ENCODE assay signal across 20 cellular contexts in the genomic region with DNA sequence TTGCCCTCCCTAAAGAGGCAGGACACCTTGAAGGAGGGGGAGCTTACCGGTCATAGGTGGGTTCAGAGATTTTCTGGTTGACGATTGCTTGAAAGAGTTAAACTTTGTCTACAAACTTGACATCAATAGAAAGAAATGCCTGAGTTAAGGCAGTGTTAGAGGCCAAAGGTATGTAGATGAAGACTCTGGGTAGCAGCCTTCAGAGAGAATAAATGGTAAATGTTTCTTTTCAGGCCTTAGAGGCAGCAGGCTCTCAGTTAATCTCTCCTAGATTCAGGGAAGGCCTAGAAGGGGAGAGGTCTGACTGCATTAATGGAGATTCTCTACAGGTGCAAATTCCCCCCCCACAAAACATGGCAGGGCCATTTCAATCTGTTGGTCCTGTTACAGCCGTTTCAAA. TPM values are rescaled to one million over a fixed set of nuclear protein-coding genes. Genes with fewer than 3 reads are reported as not detected.
DNase-seq lines count a peak whose midpoint lies in the region; ATAC-seq, FAIRE-seq and TF ChIP-seq lines count a peak whose summit lies in the region.
"Had no signal": no experiment of that assay in that cellular context is flagged by ENCODE, and none has a peak within 500 bp of the region (broad histone marks: within the 10 kb centered on the region; RNA-seq: fewer than 3 reads in every experiment).

No MANE protein-coding gene starts in this region.

- no peak for ATAC-seq in CD4-positive, alpha-beta T cell (ENCODE audit: poor library complexity)
- ATAC-seq in GM12878 (no peak), GM18873 (IDR thresholded peaks at IDR 0.05; ENCODE audit: low FRiP score, unreplicated experiment) (no peak)

- H3K79me2 ChIP-seq in GM12878 (ENCODE audit: control insufficient read depth, insufficient read depth, low read length) = no peaks in the 10 kb centered on the region

- TF ChIP-seq POLR2A in GM12878 (IDR thresholded peaks at IDR 0.05; ENCODE audit: low read depth, low read length) = no peak

- DNase-seq in activated T-cell treated with anti-CD3 and anti-CD28 coated beads, Interleukin-2, amount 50 U/mL, for 24 hours = no peak
- no peak for DNase-seq in activated T-cell treated with anti-CD3 and anti-CD28 coated beads, Interleukin-2, amount 50 U/mL, for 48 hours
- DNase-seq in CD4-positive, alpha-beta T cell = peak in 1 of 10 experiments; percentile 6
- DNase-seq in GM12878 (ENCODE audit: low read depth, low spot score) (no peak), brain microvascular endothelial cell (no peak), kidney glomerular epithelial cell (lab: John Stamatoyannopoulos, UW) (no peak)
- DNase-seq: DMS79 treated with DMSO at 0.1 percent for 48 hours; KG1; NCI-H1092; NCI-H226; NCI-H526 treated with DMSO at 0.1 percent for 48 hours; NK-92 treated with Interleukin-12 subunit alpha and Interleukin-12 subunit beta, amount 100 ng/mL, for 24 hours had no signal

- H3K36me3 Mint-ChIP-seq in activated T-cell treated with anti-CD3 and anti-CD28 coated beads, Interleukin-2, amount 50 U/mL, for 24 hours (ENCODE audit: low read depth) = peaks cover 91% of the 10 kb centered on the region
- peaks cover 97% of the 10 kb centered on the region for H3K36me3 Mint-ChIP-seq in CD4-positive, alpha-beta T cell (ENCODE audit: low read depth)

- RAD21 ChIA-PET in GM12878 (lab: Charles Lee; ENCODE audit: unreplicated experiment) = interaction anchor here (1.3 kb wide), 1 partner anchor 171 kb away, joined by 3 read pairs; no protein-coding TSS in a partner anchor

- no peaks in the 10 kb centered on the region for H3K27me3 ChIP-seq in CD4-positive, alpha-beta T cell (ENCODE audit: control insufficient read depth, insufficient read depth, low read length)
- H3K27me3 ChIP-seq in HUES48 (ENCODE audit: control insufficient read depth, insufficient read depth, low read length) = no peaks in the 10 kb centered on the region
- H3K27me3 ChIP-seq in GM12878 (replicated peaks in 1 of 2; ENCODE audit: control insufficient read depth in 2 of 2, insufficient read depth in 2 of 2, low read length in 1 of 2) = no peaks in the 10 kb centered on the region
- H3K27me3 ChIP-seq in brain microvascular endothelial cell (replicated peaks) = no peaks in the 10 kb centered on the region

- in situ Hi-C loops in GM12878 (cut with MboI) = no loop called here
- in situ Hi-C loops in brain microvascular endothelial cell (cut with HindIII; ENCODE audit: low pct_ligation_motif_present, low sequenced_read_pairs) = no loop called here

- H3K27me3 Mint-ChIP-seq in activated T-cell treated with anti-CD3 and anti-CD28 coated beads, Interleukin-2, amount 50 U/mL, for 24 hours = no peaks in the 10 kb centered on the region
- H3K27me3 Mint-ChIP-seq in CD4-positive, alpha-beta T cell = no peaks in the 10 kb centered on the region

- 78% methylated on average over 3 of the region's 3 CpGs for WGBS in GM12878 (ENCODE audit: insufficient coverage, insufficient replicate concordance, low lambda C conversion rate, missing lambda C conversion rate)

- H3K36me3 ChIP-seq in HUES48 (ENCODE audit: control insufficient read depth, insufficient read depth, low read length) = no peaks in the 10 kb centered on the region
- peaks cover 27 to 66% of the 10 kb centered on the region in 2 experiments for H3K36me3 ChIP-seq in GM12878 (ENCODE audit: control insufficient read depth in 2 of 2, insufficient read depth in 2 of 2, low read length in 1 of 2)
- H3K36me3 ChIP-seq in brain microvascular endothelial cell (replicated peaks) = no peaks in the 10 kb centered on the region

- intact Hi-C loops in CD4-positive, alpha-beta T cell (cut with DNase I, micrococcal nuclease) = no loop called here
- intact Hi-C loops in GM12878 (cut with micrococcal nuclease; ENCODE audit: unreplicated experiment) = no loop called here

- SMC1A ChIA-PET in GM12878 (lab: Charles Lee; ENCODE audit: uncharacterized antibody, unreplicated experiment) = interaction anchor here (1.3 kb wide), 1 partner anchor 35 kb away, joined by 3 read pairs; no protein-coding TSS in a partner anchor

- no peak for FAIRE-seq in GM12878 (lab: Jason Lieb, UNC)
- FAIRE-seq: D721Med, G401.6, GM12892, GM19239 had no signal

- CTCF ChIA-PET in CD4-positive, alpha-beta T cell (lab: Charles Lee) = interaction anchor here (7.2 kb wide), 1 partner anchor 170 kb away, joined by 73 read pairs; no protein-coding TSS in a partner anchor
- CTCF ChIA-PET in GM12878 (lab: Yijun Ruan, JAX) = no interaction called here

- no peak overlapping the region for H3K27ac ChIP-seq in CD4-positive, alpha-beta T cell (ENCODE audit: low read depth, low read length)
- H3K27ac ChIP-seq in HUES48 (ENCODE audit: low read depth, low read length) (peak overlapping the region; percentile 48), GM12878 (ENCODE audit: control insufficient read depth, insufficient read depth) (no peak overlapping the region), brain microvascular endothelial cell (no peak overlapping the region)

- no peak for TF ChIP-seq EP300 in GM12878 (IDR thresholded peaks at IDR 0.05; ENCODE audit: borderline replicate concordance in 1 of 2, control insufficient read depth in 1 of 2, low read depth in 2 of 2, low read length in 2 of 2)

- H3K9ac ChIP-seq in HUES48 (ENCODE audit: low read depth, low read length) = no peak overlapping the region
- no peak overlapping the region for H3K9ac ChIP-seq in GM12878 (ENCODE audit: control insufficient read depth, insufficient read depth, low read length)

- no peak for TF ChIP-seq CTCF in CD4-positive, alpha-beta T cell (IDR thresholded peaks at IDR 0.05)
- TF ChIP-seq CTCF in GM12878 (IDR thresholded peaks at IDR 0.05 in 2 of 3, conservative IDR thresholded peaks at IDR 0.05 in 1 of 3; ENCODE audit: control insufficient read depth in 2 of 3, extremely low read depth in 1 of 3, insufficient read depth in 1 of 3, low read depth in 3 of 3, low read length in 3 of 3) (no peak), brain microvascular endothelial cell (IDR thresholded peaks at IDR 0.05; ENCODE audit: low read depth, low read length, missing control alignments) (no peak)

- TSS peak; percentile 16 for BruUV-seq in GM12878 (replicated peaks; lab: Mats Ljungman, UMichigan)

- no peak overlapping the region for H3K4me2 ChIP-seq in GM12878 (ENCODE audit: control insufficient read depth, insufficient read depth)

- no peak overlapping the region for H3K4me3 ChIP-seq in HUES48 (ENCODE audit: low read depth, low read length)
- no peak overlapping the region for H3K4me3 ChIP-seq in GM12878
- H3K4me3 ChIP-seq in brain microvascular endothelial cell (ENCODE audit: low read depth, low read length) = no peak overlapping the region

- H3K9me3 ChIP-seq in CD4-positive, alpha-beta T cell (ENCODE audit: control insufficient read depth, low read length) = no peaks in the 10 kb centered on the region
- H3K9me3 ChIP-seq in HUES48 (ENCODE audit: control insufficient read depth, insufficient read depth, low read length) (no peaks in the 10 kb centered on the region), GM12878 (replicated peaks; ENCODE audit: control insufficient read depth, insufficient read depth, low read length) (no peaks in the 10 kb centered on the region)

- H3K27ac Mint-ChIP-seq in activated T-cell treated with anti-CD3 and anti-CD28 coated beads, Interleukin-2, amount 50 U/mL, for 24 hours = peak overlapping the region; percentile 55
- H3K27ac Mint-ChIP-seq in CD4-positive, alpha-beta T cell = peak overlapping the region; percentile 39

- no peaks in the 10 kb centered on the region for H3K9me3 Mint-ChIP-seq in activated T-cell treated with anti-CD3 and anti-CD28 coated beads, Interleukin-2, amount 50 U/mL, for 24 hours
- no peaks in the 10 kb centered on the region for H3K9me3 Mint-ChIP-seq in CD4-positive, alpha-beta T cell
- H3K9me3 Mint-ChIP-seq: CD14-positive monocyte had no signal

- H3K4me1 Mint-ChIP-seq in activated T-cell treated with anti-CD3 and anti-CD28 coated beads, Interleukin-2, amount 50 U/mL, for 24 hours (ENCODE audit: low read depth) = no peaks in the 10 kb centered on the region
- peaks cover 4% of the 10 kb centered on the region for H3K4me1 Mint-ChIP-seq in CD4-positive, alpha-beta T cell (ENCODE audit: low read depth)
- H3K4me1 Mint-ChIP-seq: CD14-positive monocyte had no signal

- H4K20me1 ChIP-seq in GM12878 (ENCODE audit: control insufficient read depth, insufficient read depth) = peaks cover 10% of the 10 kb centered on the region

- no peak overlapping the region for H2AFZ ChIP-seq in GM12878 (ENCODE audit: control insufficient read depth, low read depth, low read length)

- no peak for TF ChIP-seq RAD21 in GM12878 (IDR thresholded peaks at IDR 0.05; ENCODE audit: insufficient read depth, low read depth, low read length)

- POLR2A ChIA-PET in CD4-positive, alpha-beta T cell (lab: Charles Lee) = no interaction called here
- POLR2A ChIA-PET in GM12878 (lab: Charles Lee) = no interaction called here

- H3K4me1 ChIP-seq in HUES48 (ENCODE audit: control insufficient read depth, insufficient read depth, low read length) (peaks cover 19% of the 10 kb centered on the region), GM12878 (ENCODE audit: control insufficient read depth, insufficient read depth, low read length) (no peaks in the 10 kb centered on the region)

- no peak overlapping the region for H3K4me3 Mint-ChIP-seq in activated T-cell treated with anti-CD3 and anti-CD28 coated beads, Interleukin-2, amount 50 U/mL, for 24 hours
- no peak overlapping the region for H3K4me3 Mint-ChIP-seq in CD4-positive, alpha-beta T cell
- H3K4me3 Mint-ChIP-seq: CD14-positive monocyte had no signal

RNA-seq across cellular contexts. Expression of a gene that starts 27.7 kb away (rescaled TPM):
- total RNA-seq in CD4-positive, alpha-beta T cell = 10 to 100 TPM; 82.3 to 86.3 TPM
- total RNA-seq in GM12878 (2013; cell fraction: nucleolus; rRNA removed) = 488 and 545 TPM in 2 replicates
- total RNA-seq in GM12878 (2014; rRNA removed) (385 and 432 TPM in 2 replicates), GM12878 (2014; rRNA removed; fragmentation: Illumina TruSeq; extraction: Trizol) (354 and 364 TPM in 2 replicates), GM12878 (2021) (380 and 405 TPM in 2 replicates)
- polyA plus RNA-seq in GM12878 (2011; ENCODE audit: low read depth) = 255 TPM
- polyA plus RNA-seq in GM12878 (2011; rRNA removed) (337 and 367 TPM in 2 replicates), GM12878 (2014; fragmentation: Illumina TruSeq; extraction: Trizol) (293 and 352 TPM in 2 replicates), GM12878 (2014; fragmentation: Nextera tagmentation; extraction: Ambion mirVana) (10 to 100 TPM; 75.9 to 90.9 TPM), GM12878 (2014; rRNA removed) (308 and 311 TPM in 2 replicates), GM12878 (2016; fragmentation: Nextera tagmentation; extraction: Ambion mirVana) (100 to 1,000 TPM; 242 to 247 TPM)
- polyA plus RNA-seq in GM12878 (2011; cell fraction: cytosol; rRNA removed) = 403 and 416 TPM in 2 replicates
- polyA plus RNA-seq in GM12878 (2011; cell fraction: nucleus; rRNA removed) = 596 and 625 TPM in 2 replicates
- polyA plus RNA-seq in GM12878 (2012) = 327 and 366 TPM in 2 replicates
- 680 and 808 TPM in 2 replicates for polyA minus RNA-seq in GM12878 (2011; rRNA and poly(A)+ RNA removed)
- polyA minus RNA-seq in GM12878 (2011; cell fraction: cytosol; rRNA and poly(A)+ RNA removed) = 217 and 223 TPM in 2 replicates
- 429 and 648 TPM in 2 replicates for polyA minus RNA-seq in GM12878 (2011; cell fraction: nucleus; rRNA and poly(A)+ RNA removed)

RNA-seq across cellular contexts. Expression of a gene that starts 54.2 kb away (rescaled TPM):
- total RNA-seq in CD4-positive, alpha-beta T cell = not detected
- not detected in 2 replicates for total RNA-seq in GM12878 (2013; cell fraction: nucleolus; rRNA removed)
- total RNA-seq in GM12878 (2014; rRNA removed) = not detected in 2 replicates
- total RNA-seq in GM12878 (2014; rRNA removed; fragmentation: Illumina TruSeq; extraction: Trizol) = not detected in 2 replicates
- 0.16 and 0.26 TPM in 2 replicates for total RNA-seq in GM12878 (2021)
- polyA plus RNA-seq in GM12878 (2011; ENCODE audit: low read depth) = not detected
- not detected in 2 replicates for polyA plus RNA-seq in GM12878 (2011; rRNA removed)
- polyA plus RNA-seq in GM12878 (2011; cell fraction: cytosol; rRNA removed) = not detected in 2 replicates
- not detected in 2 replicates for polyA plus RNA-seq in GM12878 (2011; cell fraction: nucleus; rRNA removed)
- polyA plus RNA-seq in GM12878 (2012) = not detected in 2 replicates
- polyA plus RNA-seq in GM12878 (2014; fragmentation: Illumina TruSeq; extraction: Trizol) = not detected in 2 replicates
- polyA plus RNA-seq in GM12878 (2014; fragmentation: Nextera tagmentation; extraction: Ambion mirVana) = not detected
- 0.19 TPM in 1 of 2 replicates, not detected in the other for polyA plus RNA-seq in GM12878 (2014; rRNA removed)
- polyA plus RNA-seq in GM12878 (2016; fragmentation: Nextera tagmentation; extraction: Ambion mirVana) = not detected
- polyA minus RNA-seq in GM12878 (2011; rRNA and poly(A)+ RNA removed) = not detected in 2 replicates
- not detected in 2 replicates for polyA minus RNA-seq in GM12878 (2011; cell fraction: cytosol; rRNA and poly(A)+ RNA removed)
- polyA minus RNA-seq in GM12878 (2011; cell fraction: nucleus; rRNA and poly(A)+ RNA removed) = not detected in 2 replicates
- total RNA-seq: A673 had no signal
- polyA plus RNA-seq: CD14-positive monocyte had no signal

Comparison
In these comparisons a context has a peak if more than half of its experiments do, and no peak if none do; other contexts are left out.
1. RNA of a gene that starts 27.7 kb away (total RNA-seq): 354 to 545 TPM in GM12878; 82.3 to 86.3 TPM in CD4-positive, alpha-beta T cell; every median in the first group is over 4 times any median in the second.